In genomic region chr5:175254155-175254554, GRCh38 we compare ENCODE assay signal across 13 cellular contexts.
DNase-seq lines count a peak whose midpoint lies in the region; ATAC-seq and TF ChIP-seq lines count a peak whose summit lies in the region.
"Had no signal": no experiment of that assay in that cellular context is flagged by ENCODE, and none has a peak within 500 bp of the region (broad histone marks: within the 10 kb centered on the region; RNA-seq: fewer than 3 reads in every experiment).

No MANE protein-coding gene starts in this region.

- no peaks in the 10 kb centered on the region for H3K27me3 ChIP-seq in right atrium auricular region
- peaks cover 0 to 30% (median 0%) of the 10 kb centered on the region in 4 donors for H3K27me3 ChIP-seq in esophagus squamous epithelium
- H3K27me3 ChIP-seq in aorta (ENCODE audit: control insufficient read depth in 1 of 2, insufficient read depth in 2 of 2, low read length in 1 of 2): no peaks in the 10 kb centered on the region

- ATAC-seq in Right ventricle myocardium inferior (peak; percentile 75), mucosa of descending colon (peak; percentile 21), aorta (ENCODE audit: low FRiP score) (peak; percentile 76)

- no peak overlapping the region for H3K4me3 ChIP-seq in right atrium auricular region
- no peak overlapping the region for H3K4me3 ChIP-seq in esophagus squamous epithelium
- no peak overlapping the region for H3K4me3 ChIP-seq in mucosa of descending colon
- no peak overlapping the region for H3K4me3 ChIP-seq in aorta (ENCODE audit: low read length in 2 of 2)

- intact Hi-C loops in Right ventricle myocardium inferior (cut with DNase I) (no loop called here), esophagus squamous epithelium (cut with DNase I) (no loop called here), mucosa of descending colon (cut with DNase I, micrococcal nuclease) (no loop called here), aorta (cut with DNase I) (no loop called here)

- no peak for TF ChIP-seq CTCF in right atrium auricular region (IDR thresholded peaks at IDR 0.05)
- no peak for TF ChIP-seq CTCF in esophagus squamous epithelium (IDR thresholded peaks at IDR 0.05)
- TF ChIP-seq CTCF in mucosa of descending colon (IDR thresholded peaks at IDR 0.05): no peak

- DNase-seq in Right ventricle myocardium inferior (ENCODE audit: missing footprints): no peak
- DNase-seq in right atrium auricular region (ENCODE audit: low spot score): no peak
- DNase-seq in esophagus squamous epithelium (lab: John Stamatoyannopoulos, UW): no peak
- no peak for DNase-seq in mucosa of descending colon
- no peak for DNase-seq in aorta
- no peak for DNase-seq in NCI-H2227 (lab: John Stamatoyannopoulos, UW; ENCODE audit: unreplicated experiment)
- DNase-seq in hepatic stellate cell (ENCODE audit: low spot score): no peak
- no peak for DNase-seq in A172 (ENCODE audit: low spot score)
- DNase-seq: activated CD8-positive, alpha-beta memory T cell treated with anti-CD3 and anti-CD28 coated beads for 24 hours; activated naive CD4-positive, alpha-beta T cell treated with anti-CD3 and anti-CD28 coated beads, Interleukin-2, amount 50 U/mL, for 16 hours; DMS 273 treated with DMSO at 0.1 percent for 48 hours; NCI-H1417; NCI-H69 had no signal

- no peak for TF ChIP-seq POLR2A in esophagus squamous epithelium (IDR thresholded peaks at IDR 0.05)

- H3K36me3 ChIP-seq in right atrium auricular region: no peaks in the 10 kb centered on the region
- H3K36me3 ChIP-seq in esophagus squamous epithelium: no peaks in the 10 kb centered on the region
- no peaks in the 10 kb centered on the region for H3K36me3 ChIP-seq in mucosa of descending colon (ENCODE audit: low read depth)
- no peaks in the 10 kb centered on the region for H3K36me3 ChIP-seq in aorta (ENCODE audit: control insufficient read depth in 1 of 2, insufficient read depth in 2 of 2, low read length in 1 of 2)

- H3K27ac ChIP-seq in right atrium auricular region: no peak overlapping the region
- H3K27ac ChIP-seq in esophagus squamous epithelium: peak overlapping the region in 3 of 4 donors; percentile 58 to 68 (median 64)
- peak overlapping the region in 1 of 2 donors; percentile 47 for H3K27ac ChIP-seq in aorta (ENCODE audit: low read depth in 1 of 2, low read length in 2 of 2)

- no peaks in the 10 kb centered on the region for H3K9me3 ChIP-seq in right atrium auricular region
- no peaks in the 10 kb centered on the region for H3K9me3 ChIP-seq in esophagus squamous epithelium
- H3K9me3 ChIP-seq in mucosa of descending colon: no peaks in the 10 kb centered on the region
- no peaks in the 10 kb centered on the region for H3K9me3 ChIP-seq in aorta (ENCODE audit: control insufficient read depth, low read length)

- WGBS in esophagus squamous epithelium, 2 donors: 8 to 18% methylated on average over 1 of the region's 1 CpG
- 0% methylated on average over 1 of the region's 1 CpG for WGBS in aorta, 2 donors

- H3K4me1 ChIP-seq in right atrium auricular region (peaks cover 0 to 3% of the 10 kb centered on the region in 2 donors), esophagus squamous epithelium (peaks cover 0 to 13% (median 0%) of the 10 kb centered on the region in 3 donors), mucosa of descending colon (ENCODE audit: low read depth) (no peaks in the 10 kb centered on the region), aorta (ENCODE audit: control insufficient read depth in 1 of 2, insufficient read depth in 2 of 2, low read length in 2 of 2) (peaks cover 0 to 3% of the 10 kb centered on the region in 2 donors)

Comparison
In these comparisons a context has a peak if more than half of its experiments do, and no peak if none do; other contexts are left out.
1. ATAC-seq: peak in every context shown above with its lines; median percentile 76 in aorta; 75 in Right ventricle myocardium inferior; 21 in mucosa of descending colon.
2. H3K27ac ChIP-seq: peak in esophagus squamous epithelium (3 of 4); none in right atrium auricular region (0 of 2).